ENCODE assay signal across 20 cellular contexts in the genomic region with DNA sequence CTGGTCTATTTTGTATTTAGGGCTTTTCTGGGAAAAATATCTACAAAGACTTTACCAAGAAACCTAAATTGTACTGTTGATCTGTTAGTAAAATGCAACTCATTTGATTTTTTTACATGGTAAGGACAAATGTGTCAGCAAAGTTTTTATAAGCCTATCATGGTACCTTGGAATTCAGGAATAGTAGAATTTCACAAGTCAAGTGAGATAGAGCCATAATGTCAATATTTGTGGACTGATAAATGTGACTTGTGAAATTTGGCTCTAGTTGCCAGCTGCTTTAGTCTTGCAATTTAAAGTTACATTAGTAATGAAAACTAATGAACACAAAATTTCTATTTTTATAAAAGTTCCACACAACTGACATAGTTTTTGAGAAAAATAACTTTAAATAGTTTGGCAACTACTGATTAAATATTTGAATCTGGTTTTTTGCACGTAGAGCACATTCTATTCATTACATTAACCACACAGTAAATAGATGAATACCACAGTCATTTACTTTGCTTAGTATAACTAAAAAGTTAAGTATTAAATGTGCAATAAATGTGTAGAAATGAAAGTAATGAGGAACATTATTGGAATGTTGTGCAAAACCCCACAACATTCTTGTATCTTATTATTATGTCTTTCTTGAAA. TPM values are rescaled to one million over a fixed set of nuclear protein-coding genes. Genes with fewer than 3 reads are reported as not detected.
A peak's percentile ranks its signal among the peaks of the same experiment; 100 is the strongest.
DNase-seq lines count a peak whose midpoint lies in the region; ATAC-seq and TF ChIP-seq lines count a peak whose summit lies in the region.
"Had no signal": no experiment of that assay in that cellular context is flagged by ENCODE, and none has a peak within 500 bp of the region (broad histone marks: within the 10 kb centered on the region; RNA-seq: fewer than 3 reads in every experiment).

No MANE protein-coding gene starts in this region.

- 62 to 76% (median 71%) methylated on average over 1 of the region's 1 CpG for WGBS in heart left ventricle, 4 donors

- no peaks in the 10 kb centered on the region for H3K9me3 ChIP-seq in SK-N-MC (ENCODE audit: low read depth, low read length)
- no peaks in the 10 kb centered on the region for H3K9me3 ChIP-seq in fibroblast of lung (ENCODE audit: control insufficient read depth, insufficient read depth, low read depth, low read length)
- H3K9me3 ChIP-seq in osteoblast (ENCODE audit: low read depth, low read length): no peaks in the 10 kb centered on the region
- peaks cover 0 to 6% (median 0%) of the 10 kb centered on the region in 12 donors for H3K9me3 ChIP-seq in heart left ventricle

- H3K27ac ChIP-seq in SK-N-MC: peak overlapping the region; percentile 90
- no peak overlapping the region for H3K27ac ChIP-seq in fibroblast of lung (ENCODE audit: insufficient read depth, low read length)
- H3K27ac ChIP-seq in osteoblast (ENCODE audit: low read depth, low read length): no peak overlapping the region
- no peak overlapping the region for H3K27ac ChIP-seq in heart left ventricle
- H3K27ac ChIP-seq: coronary artery had no signal

- no peaks in the 10 kb centered on the region for H3K4me1 ChIP-seq in fibroblast of lung (ENCODE audit: control insufficient read depth, extremely low read depth, insufficient read depth, low read length)
- peaks cover 6% of the 10 kb centered on the region for H3K4me1 ChIP-seq in osteoblast (ENCODE audit: insufficient read depth, low read length)
- peaks cover 0 to under 1% (median 0%) of the 10 kb centered on the region in 12 donors for H3K4me1 ChIP-seq in heart left ventricle

- H3K9ac ChIP-seq in SK-N-MC (ENCODE audit: insufficient read length) (peak overlapping the region; percentile 41), fibroblast of lung (ENCODE audit: insufficient read depth, low read length) (no peak overlapping the region)

- H3K4me3 ChIP-seq in SK-N-MC (peak overlapping the region; percentile 59), fibroblast of lung (replicated peaks in 1 of 4; ENCODE audit: control extremely low read depth in 1 of 4, insufficient read depth in 1 of 4, low read depth in 3 of 4, low read length in 4 of 4) (no peak overlapping the region), osteoblast (ENCODE audit: insufficient read depth, low read length) (no peak overlapping the region), heart left ventricle (no peak overlapping the region)
- H3K4me3 ChIP-seq: coronary artery had no signal

- TF ChIP-seq CTCF in fibroblast of lung (conservative IDR thresholded peaks at IDR 0.05 in 1 of 2, IDR thresholded peaks at IDR 0.05 in 1 of 2; ENCODE audit: low read depth in 1 of 2, low read length in 2 of 2) (no peak), osteoblast (IDR thresholded peaks at IDR 0.05; ENCODE audit: extremely low read depth, low read depth, low read length) (no peak), heart left ventricle (IDR thresholded peaks at IDR 0.05) (no peak)

- H3K27me3 ChIP-seq in fibroblast of lung (ENCODE audit: control insufficient read depth, insufficient read depth, low read length): no peaks in the 10 kb centered on the region
- no peaks in the 10 kb centered on the region for H3K27me3 ChIP-seq in osteoblast (ENCODE audit: insufficient read depth, low read length)
- H3K27me3 ChIP-seq in heart left ventricle: no peaks in the 10 kb centered on the region

- H3K4me2 ChIP-seq in fibroblast of lung (ENCODE audit: extremely low read depth, insufficient read depth, low read length) (no peak overlapping the region), osteoblast (ENCODE audit: insufficient read depth, low read length) (no peak overlapping the region)

- ATAC-seq in heart left ventricle: no peak
- ATAC-seq: naive thymus-derived CD8-positive, alpha-beta T cell had no signal

- no peaks in the 10 kb centered on the region for H3K36me3 ChIP-seq in SK-N-MC (ENCODE audit: insufficient read depth, low read length)
- no peaks in the 10 kb centered on the region for H3K36me3 ChIP-seq in fibroblast of lung (ENCODE audit: control insufficient read depth, insufficient read depth, low read length)
- H3K36me3 ChIP-seq in osteoblast (ENCODE audit: insufficient read depth, low read length): no peaks in the 10 kb centered on the region
- H3K36me3 ChIP-seq in heart left ventricle: no peaks in the 10 kb centered on the region

- no peaks in the 10 kb centered on the region for H3K79me2 ChIP-seq in fibroblast of lung (ENCODE audit: control insufficient read depth, insufficient read depth, low read length)
- no peaks in the 10 kb centered on the region for H3K79me2 ChIP-seq in osteoblast (ENCODE audit: insufficient read depth, low read length)

- H4K20me1 ChIP-seq in fibroblast of lung (ENCODE audit: control insufficient read depth, extremely low read depth, insufficient read depth, low read length): no peaks in the 10 kb centered on the region
- H4K20me1 ChIP-seq in osteoblast (ENCODE audit: insufficient read depth, low read length): no peaks in the 10 kb centered on the region

- peak; percentile 52 for DNase-seq in EL
- DNase-seq in SK-N-MC (ENCODE audit: low read depth, low spot score): no peak
- DNase-seq in fibroblast of lung (ENCODE audit: low read depth in 2 of 2): peak; percentile 16 to 69
- peak; percentile 22 for DNase-seq in osteoblast (ENCODE audit: insufficient read length, low spot score, missing footprints)
- DNase-seq in DMS79 (lab: John Stamatoyannopoulos, UW): no peak
- DNase-seq in T1000 (lab: John Stamatoyannopoulos, UW): no peak
- no peak for DNase-seq in stimulated activated naive CD4-positive, alpha-beta T cell treated with Interleukin-2 at 50 U/mL for 16 hours (lab: John Stamatoyannopoulos, UW)
- DNase-seq in heart left ventricle: no peak
- DNase-seq: activated CD4-positive, alpha-beta T cell treated with anti-CD3 and anti-CD28 coated beads, Interleukin-2, amount 10 ng/mL, durations not matched to agents 24 days and 14 days; activated T-cell treated with anti-CD3 and anti-CD28 coated beads for 4 hours; Calu3; GF-D8; mammary epithelial cell; naive thymus-derived CD8-positive, alpha-beta T cell; NCI-H1436; NCI-H2227 treated with DMSO at 0.1 percent for 48 hours; posterior cingulate gyrus; RPMI8226; stimulated activated CD4-positive, alpha-beta T cell treated with anti-CD3 and anti-CD28 coated beads, Interleukin-4, amount 100 ng/mL, for 4 hours had no signal

- no peak for TF ChIP-seq POLR2A in heart left ventricle (IDR thresholded peaks at IDR 0.05)

- intact Hi-C loops in heart left ventricle (cut with DNase I): loop anchor here in 2 of 10 donors (10.0 kb wide), 1 partner anchor 1601 kb away; no protein-coding TSS in a partner anchor

- H2AFZ ChIP-seq in fibroblast of lung (ENCODE audit: low read length): no peak overlapping the region
- H2AFZ ChIP-seq in osteoblast (ENCODE audit: low read length): no peak overlapping the region

RNA-seq across cellular contexts. Expression of a gene that starts 41.2 kb away (rescaled TPM):
- total RNA-seq in fibroblast of lung (24.6 and 25.4 TPM in 2 replicates), osteoblast (29.7 and 32.1 TPM in 2 replicates), heart left ventricle (10 to 100 TPM in 8 of 9 donors, 1 to 10 TPM in 1; 8.2 to 23.6 (median 16.9) TPM)
- polyA plus RNA-seq in fibroblast of lung (17.0 and 18.2 TPM in 2 replicates), heart left ventricle (10 to 100 TPM; 10.0 to 20.8 TPM)
- polyA plus RNA-seq in fibroblast of lung (2012): 26.4 and 30.5 TPM in 2 replicates
- polyA minus RNA-seq in fibroblast of lung (ENCODE audit: low replicate concordance): 0.71 TPM in 1 of 2 replicates, not detected in the other

Comparison
In these comparisons a context has a peak if more than half of its experiments do, and no peak if none do; other contexts are left out.
1. DNase-seq: peak in EL (single experiment), fibroblast of lung (2 of 2) and osteoblast (single experiment); none in SK-N-MC (single experiment), DMS79 (single experiment), T1000 (single experiment), stimulated activated naive CD4-positive, alpha-beta T cell treated with Interleukin-2 at 50 U/mL for 16 hours (single experiment) and heart left ventricle (0 of 5).